ENCODE assay signal across 22 cellular contexts in genomic region chr3:156409694-156410093, GRCh38.
"Had no signal": no experiment of that assay in that cellular context is flagged by ENCODE, and none has a peak within 500 bp of the region (broad histone marks: within the 10 kb centered on the region; RNA-seq: fewer than 3 reads in every experiment).

No MANE protein-coding gene starts in this region.

- DNase-seq: activated CD4-positive, alpha-beta memory T cell treated with anti-CD3 and anti-CD28 coated beads for 36 hours; activated CD4-positive, alpha-beta T cell treated with anti-CD3 and anti-CD28 coated beads for 4 hours; activated CD4-positive, CD25-positive, alpha-beta regulatory T cell; activated naive CD4-positive, alpha-beta T cell treated with anti-CD3 and anti-CD28 coated beads, Interleukin-2, amount 10 ng/mL, durations not matched to agents 7 days and 5 days; activated T-cell treated with anti-CD3 and anti-CD28 coated beads, Interleukin-2, amount 50 U/mL, for 48 hours; amygdala; gastrocnemius medialis; head of caudate nucleus; hypothalamus; left ventricle myocardium superior; mammary epithelial cell; ovary; stimulated activated CD4-positive, alpha-beta T cell treated with anti-CD3 and anti-CD28 coated beads, Interleukin-4, amount 100 ng/mL, for 4 hours; stimulated activated naive CD8-positive, alpha-beta T cell treated with anti-CD3 and anti-CD28 coated beads, Interleukin-15, Interleukin-2, amounts not matched to agents 100 U/mL and 50 U/mL, for 24 hours; T-helper 1 cell; T-helper 9 cell; thyroid gland; upper lobe of right lung had no signal

- ATAC-seq: gastrocnemius medialis; left ventricle myocardium superior; natural killer cell treated with Interleukin-12 subunit alpha and Interleukin-12 subunit beta and Interleukin-15 and Interleukin-18, amount 100 ng/mL, for 72 hours; stimulated activated naive CD8-positive, alpha-beta T cell treated with anti-CD3 and anti-CD28 coated beads, Interleukin-15, Interleukin-2, amounts not matched to agents 100 U/mL and 50 U/mL, for 24 hours; upper lobe of right lung had no signal

- H3K36me3 ChIP-seq: gastrocnemius medialis, ovary, prostate gland, thyroid gland, upper lobe of right lung had no signal

- H3K27me3 ChIP-seq: gastrocnemius medialis, ovary, thyroid gland, upper lobe of right lung had no signal

- H3K4me1 ChIP-seq: prostate gland, upper lobe of right lung had no signal

- H3K4me3 ChIP-seq: gastrocnemius medialis, ovary, prostate gland, thyroid gland, upper lobe of right lung had no signal

- H3K4me3 Mint-ChIP-seq: activated CD4-positive, alpha-beta memory T cell treated with anti-CD3 and anti-CD28 coated beads for 36 hours; activated naive CD4-positive, alpha-beta T cell treated with anti-CD3 and anti-CD28 coated beads, Interleukin-2, amount 10 ng/mL, durations not matched to agents 7 days and 5 days; brain; mesothelial cell of epicardium; natural killer cell treated with Interleukin-12 subunit alpha and Interleukin-12 subunit beta and Interleukin-15 and Interleukin-18, amount 100 ng/mL, for 72 hours had no signal

- H3K4me1 Mint-ChIP-seq: activated naive CD4-positive, alpha-beta T cell treated with anti-CD3 and anti-CD28 coated beads, Interleukin-2, amount 10 ng/mL, durations not matched to agents 7 days and 5 days had no signal

- H3K27ac Mint-ChIP-seq: activated CD4-positive, alpha-beta memory T cell treated with anti-CD3 and anti-CD28 coated beads for 36 hours; activated naive CD4-positive, alpha-beta T cell treated with anti-CD3 and anti-CD28 coated beads, Interleukin-2, amount 10 ng/mL, durations not matched to agents 7 days and 5 days; brain; mesothelial cell of epicardium; natural killer cell treated with Interleukin-12 subunit alpha and Interleukin-12 subunit beta and Interleukin-15 and Interleukin-18, amount 100 ng/mL, for 72 hours had no signal

- H3K36me3 Mint-ChIP-seq: activated CD4-positive, alpha-beta memory T cell treated with anti-CD3 and anti-CD28 coated beads for 36 hours; activated naive CD4-positive, alpha-beta T cell treated with anti-CD3 and anti-CD28 coated beads, Interleukin-2, amount 10 ng/mL, durations not matched to agents 7 days and 5 days; brain; mesothelial cell of epicardium; natural killer cell treated with Interleukin-12 subunit alpha and Interleukin-12 subunit beta and Interleukin-15 and Interleukin-18, amount 100 ng/mL, for 72 hours had no signal

- H3K27ac ChIP-seq: gastrocnemius medialis, ovary, prostate gland, thyroid gland, upper lobe of right lung had no signal

- H3K9me3 ChIP-seq: gastrocnemius medialis, ovary, prostate gland, thyroid gland, upper lobe of right lung had no signal

- H3K27me3 Mint-ChIP-seq: brain had no signal
